18 cellular contexts compared by ENCODE assay signal in genomic region chr16:26599786-26600107, GRCh38.
DNase-seq lines count a peak whose midpoint lies in the region; ATAC-seq and TF ChIP-seq lines count a peak whose summit lies in the region.
"Had no signal": no experiment of that assay in that cellular context is flagged by ENCODE, and none has a peak within 500 bp of the region (broad histone marks: within the 10 kb centered on the region; RNA-seq: fewer than 3 reads in every experiment).

No MANE protein-coding gene starts in this region.

- CTCF ChIA-PET in GM10248 (lab: Yijun Ruan, JAX), result no interaction called here

- TF ChIP-seq CTCF in natural killer cell (IDR thresholded peaks at IDR 0.05) (no peak), GM10248 (IDR thresholded peaks at IDR 0.05; ENCODE audit: control extremely low read depth, extremely low read depth, low read depth, missing control alignments) (no peak)

- POLR2A ChIA-PET in GM10248 (lab: Yijun Ruan, JAX), result no interaction called here

- no peaks in the 10 kb centered on the region for H3K36me3 ChIP-seq in KOPT-K1 (ENCODE audit: insufficient read depth, low read length)
- H3K36me3 ChIP-seq: gastroesophageal sphincter had no signal

- peak overlapping the region; percentile 76 for H3K4me3 Mint-ChIP-seq in activated CD4-positive, alpha-beta T cell treated with anti-CD3 and anti-CD28 coated beads, Interleukin-2, amount 10 ng/mL, durations not matched to agents 24 days and 14 days
- H3K4me3 Mint-ChIP-seq in activated naive CD8-positive, alpha-beta T cell treated with anti-CD3 and anti-CD28 coated beads for 36 hours, result no peak overlapping the region
- no peak overlapping the region for H3K4me3 Mint-ChIP-seq in natural killer cell
- H3K4me3 Mint-ChIP-seq: B cell had no signal

- peak overlapping the region; percentile 96 for H3K27ac Mint-ChIP-seq in activated CD4-positive, alpha-beta T cell treated with anti-CD3 and anti-CD28 coated beads, Interleukin-2, amount 10 ng/mL, durations not matched to agents 24 days and 14 days
- peak overlapping the region; percentile 88 for H3K27ac Mint-ChIP-seq in activated naive CD8-positive, alpha-beta T cell treated with anti-CD3 and anti-CD28 coated beads for 36 hours
- peak overlapping the region; percentile 30 to 96 for H3K27ac Mint-ChIP-seq in natural killer cell
- H3K27ac Mint-ChIP-seq: B cell had no signal

- H3K36me3 Mint-ChIP-seq in activated CD4-positive, alpha-beta T cell treated with anti-CD3 and anti-CD28 coated beads, Interleukin-2, amount 10 ng/mL, durations not matched to agents 24 days and 14 days (ENCODE audit: low read depth), result peaks cover 33% of the 10 kb centered on the region
- peaks cover 25% of the 10 kb centered on the region for H3K36me3 Mint-ChIP-seq in activated naive CD8-positive, alpha-beta T cell treated with anti-CD3 and anti-CD28 coated beads for 36 hours
- H3K36me3 Mint-ChIP-seq in natural killer cell, result no peaks in the 10 kb centered on the region

- no peaks in the 10 kb centered on the region for H3K9me3 ChIP-seq in KOPT-K1 (ENCODE audit: insufficient read depth, low read length, poor library complexity, severe bottlenecking)
- H3K9me3 ChIP-seq: Caco-2, gastroesophageal sphincter had no signal

- intact Hi-C loops in activated CD4-positive, alpha-beta T cell treated with anti-CD3 and anti-CD28 coated beads, Interleukin-2, amount 10 ng/mL, durations not matched to agents 24 days and 14 days (cut with micrococcal nuclease), result loop anchor here (2.0 to 10.0 kb wide), 6 partner anchors 17 to 635 kb away; no protein-coding TSS in a partner anchor
- intact Hi-C loops in natural killer cell (cut with micrococcal nuclease), result loop anchor here (5.0 kb wide), 1 partner anchor 48 kb away; no protein-coding TSS in a partner anchor

- ATAC-seq in natural killer cell, result peak in 1 of 3 donors; percentile 7
- ATAC-seq: gastroesophageal sphincter had no signal

- H3K4me1 Mint-ChIP-seq in activated CD4-positive, alpha-beta T cell treated with anti-CD3 and anti-CD28 coated beads, Interleukin-2, amount 10 ng/mL, durations not matched to agents 24 days and 14 days, result peaks cover 65% of the 10 kb centered on the region
- H3K4me1 Mint-ChIP-seq in activated naive CD8-positive, alpha-beta T cell treated with anti-CD3 and anti-CD28 coated beads for 36 hours, result peaks cover 44% of the 10 kb centered on the region
- H3K4me1 Mint-ChIP-seq in natural killer cell, result peaks cover 18 to 54% of the 10 kb centered on the region in 2 donors
- H3K4me1 Mint-ChIP-seq: B cell had no signal

- peaks cover 18% of the 10 kb centered on the region for H3K9me3 Mint-ChIP-seq in activated CD4-positive, alpha-beta T cell treated with anti-CD3 and anti-CD28 coated beads, Interleukin-2, amount 10 ng/mL, durations not matched to agents 24 days and 14 days
- peaks cover 10% of the 10 kb centered on the region for H3K9me3 Mint-ChIP-seq in activated naive CD8-positive, alpha-beta T cell treated with anti-CD3 and anti-CD28 coated beads for 36 hours
- peaks cover 0 to 3% of the 10 kb centered on the region in 2 donors for H3K9me3 Mint-ChIP-seq in natural killer cell

- H3K27me3 Mint-ChIP-seq in activated CD4-positive, alpha-beta T cell treated with anti-CD3 and anti-CD28 coated beads, Interleukin-2, amount 10 ng/mL, durations not matched to agents 24 days and 14 days, result no peaks in the 10 kb centered on the region
- peaks cover 21% of the 10 kb centered on the region for H3K27me3 Mint-ChIP-seq in activated naive CD8-positive, alpha-beta T cell treated with anti-CD3 and anti-CD28 coated beads for 36 hours
- no peaks in the 10 kb centered on the region for H3K27me3 Mint-ChIP-seq in natural killer cell (ENCODE audit: low read depth in 2 of 2)

- H3K27ac ChIP-seq in KOPT-K1 (ENCODE audit: low read depth, low read length, poor library complexity, severe bottlenecking), result peak overlapping the region; percentile 94
- H3K27ac ChIP-seq: gastroesophageal sphincter had no signal

- DNase-seq in activated CD4-positive, alpha-beta T cell treated with anti-CD3 and anti-CD28 coated beads, Interleukin-2, amount 10 ng/mL, durations not matched to agents 24 days and 14 days, result peak; percentile 80
- DNase-seq in activated CD4-positive, alpha-beta T cell treated with anti-CD3 and anti-CD28 coated beads, Interleukin-2, amount 50 U/mL, for 4 hours, result no peak
- DNase-seq in activated naive CD8-positive, alpha-beta T cell treated with anti-CD3 and anti-CD28 coated beads for 36 hours, result peak; percentile 11
- no peak for DNase-seq in natural killer cell
- no peak for DNase-seq in NCI-H748 (lab: John Stamatoyannopoulos, UW; ENCODE audit: unreplicated experiment)
- no peak for DNase-seq in NCI-H82 (lab: John Stamatoyannopoulos, UW)
- DNase-seq in GM10248 (ENCODE audit: extremely low spot score), result no peak
- DNase-seq: activated effector memory CD4-positive, alpha-beta T cell treated with Interleukin-2 at 50 U/mL for 16 hours; Caco-2; cerebellar nuclear complex; NCI-H2171 treated with DMSO at 0.1 percent for 48 hours; NCI-H774; retina; SHP77; substantia nigra had no signal

Comparison
In these comparisons a context has a peak if more than half of its experiments do, and no peak if none do; other contexts are left out.
1. DNase-seq: peak in activated CD4-positive, alpha-beta T cell treated with anti-CD3 and anti-CD28 coated beads, Interleukin-2, amount 10 ng/mL, durations not matched to agents 24 days and 14 days (single experiment) and activated naive CD8-positive, alpha-beta T cell treated with anti-CD3 and anti-CD28 coated beads for 36 hours (single experiment); none in activated CD4-positive, alpha-beta T cell treated with anti-CD3 and anti-CD28 coated beads, Interleukin-2, amount 50 U/mL, for 4 hours (0 of 2), natural killer cell (single experiment), NCI-H748 (single experiment), NCI-H82 (single experiment) and GM10248 (single experiment).
2. Peak in every context shown above with its lines, with median percentiles within 50 percentile points of each other: H3K27ac Mint-ChIP-seq.